8 cellular contexts compared by ENCODE assay signal in genomic region chr1:12407050-12407961, GRCh38.
A peak's percentile ranks its signal among the peaks of the same experiment; 100 is the strongest.
DNase-seq lines count a peak whose midpoint lies in the region; ATAC-seq, FAIRE-seq and TF ChIP-seq lines count a peak whose summit lies in the region.

No MANE protein-coding gene starts in this region.

- H3K27me3 Mint-ChIP-seq in activated CD4-positive, alpha-beta memory T cell treated with anti-CD3 and anti-CD28 coated beads for 36 hours = no peaks in the 10 kb centered on the region
- H3K27me3 Mint-ChIP-seq in activated CD4-positive, alpha-beta memory T cell treated with anti-CD3 and anti-CD28 coated beads, Interleukin-2, amount 10 ng/mL, durations not matched to agents 7 days and 5 days = no peaks in the 10 kb centered on the region
- no peaks in the 10 kb centered on the region for H3K27me3 Mint-ChIP-seq in activated T-helper 17 cell treated with anti-CD3 and anti-CD28 coated beads, Interleukin-2, amount 50 U/mL, for 72 hours

- WGBS in heart right ventricle, 2 donors = 50 to 53% methylated on average over 8 of the region's 8 CpGs
- 54 to 57% (median 56%) methylated on average over 8 of the region's 8 CpGs for WGBS in small intestine, 3 donors

- no peak overlapping the region for H3K4me3 ChIP-seq in heart right ventricle
- H3K4me3 ChIP-seq in small intestine (ENCODE audit: low read depth in 1 of 2, low read length in 2 of 2) = no peak overlapping the region

- FAIRE-seq in small intestine (lab: Jason Lieb, UNC) = no peak

- POLR2A ChIA-PET in activated CD4-positive, alpha-beta memory T cell treated with anti-CD3 and anti-CD28 coated beads for 36 hours (lab: Charles Lee) = interaction anchor here (0.7 to 0.8 kb wide), 2 partner anchors 26 to 210 kb away, joined by 3 read pairs; partner anchors contain the start of gene DHRS3
- POLR2A ChIA-PET in activated CD4-positive, alpha-beta memory T cell treated with anti-CD3 and anti-CD28 coated beads, Interleukin-2, amount 10 ng/mL, durations not matched to agents 7 days and 5 days (lab: Charles Lee) = interaction anchor here (0.8 to 1.3 kb wide), 5 partner anchors 27 to 212 kb away, joined by 3 to 8 read pairs (median 4); no protein-coding TSS in a partner anchor

- peaks cover 20% of the 10 kb centered on the region for H3K4me1 Mint-ChIP-seq in activated CD4-positive, alpha-beta memory T cell treated with anti-CD3 and anti-CD28 coated beads for 36 hours (ENCODE audit: low read depth)
- H3K4me1 Mint-ChIP-seq in activated CD4-positive, alpha-beta memory T cell treated with anti-CD3 and anti-CD28 coated beads, Interleukin-2, amount 10 ng/mL, durations not matched to agents 7 days and 5 days = peaks cover 10% of the 10 kb centered on the region
- peaks cover 7% of the 10 kb centered on the region for H3K4me1 Mint-ChIP-seq in activated T-helper 17 cell treated with anti-CD3 and anti-CD28 coated beads, Interleukin-2, amount 50 U/mL, for 72 hours

- CTCF ChIA-PET in activated CD4-positive, alpha-beta memory T cell treated with anti-CD3 and anti-CD28 coated beads for 36 hours (lab: Charles Lee) = interaction anchor here (0.6 to 2.5 kb wide), 15 partner anchors 9 to 252 kb away, joined by 3 to 16 read pairs (median 4); partner anchors contain the start of gene DHRS3
- CTCF ChIA-PET in activated CD4-positive, alpha-beta memory T cell treated with anti-CD3 and anti-CD28 coated beads, Interleukin-2, amount 10 ng/mL, durations not matched to agents 7 days and 5 days (lab: Charles Lee) = interaction anchor here (1.3 to 1.9 kb wide), 2 partner anchors 40 to 212 kb away, joined by 3 to 12 read pairs; no protein-coding TSS in a partner anchor

- peak in 8 of 9 donors; percentile 5 to 69 (median 57) for TF ChIP-seq CTCF in heart right ventricle (IDR thresholded peaks at IDR 0.05)

- intact Hi-C loops in activated CD4-positive, alpha-beta memory T cell treated with anti-CD3 and anti-CD28 coated beads for 36 hours (cut with micrococcal nuclease) = loop anchor here (1.0 to 2.0 kb wide), 2 partner anchors 21 to 213 kb away; no protein-coding TSS in a partner anchor
- intact Hi-C loops in heart right ventricle (cut with DNase I) = loop anchor here (1.0 to 10.0 kb wide), 6 partner anchors 55 to 217 kb away; partner anchors contain the start of gene DHRS3 (in 4 of the 10)

- H3K27me3 ChIP-seq in heart right ventricle (no peaks in the 10 kb centered on the region), small intestine (ENCODE audit: control insufficient read depth in 2 of 2, insufficient read depth in 2 of 2, low read length in 2 of 2) (no peaks in the 10 kb centered on the region)

- H3K36me3 Mint-ChIP-seq in activated CD4-positive, alpha-beta memory T cell treated with anti-CD3 and anti-CD28 coated beads for 36 hours = peaks cover 51% of the 10 kb centered on the region
- H3K36me3 Mint-ChIP-seq in activated CD4-positive, alpha-beta memory T cell treated with anti-CD3 and anti-CD28 coated beads, Interleukin-2, amount 10 ng/mL, durations not matched to agents 7 days and 5 days (ENCODE audit: low read depth) = peaks cover 63% of the 10 kb centered on the region
- peaks cover 73% of the 10 kb centered on the region for H3K36me3 Mint-ChIP-seq in activated T-helper 17 cell treated with anti-CD3 and anti-CD28 coated beads, Interleukin-2, amount 50 U/mL, for 72 hours (ENCODE audit: low read depth)

- H3K4me1 ChIP-seq in heart right ventricle (peaks cover 16 to 54% (median 43%) of the 10 kb centered on the region in 9 donors), small intestine (ENCODE audit: control insufficient read depth in 2 of 2, insufficient read depth in 1 of 2, low read depth in 1 of 2, low read length in 1 of 2) (peaks cover 6 to 11% of the 10 kb centered on the region in 2 donors)

- peak; percentile 93 for ATAC-seq in activated T-helper 17 cell treated with anti-CD3 and anti-CD28 coated beads, Interleukin-2, amount 50 U/mL, for 72 hours (replicated peaks)
- ATAC-seq in heart right ventricle (peak; percentile 44 to 82 (median 76)), GM21576 (IDR thresholded peaks at IDR 0.05; ENCODE audit: unreplicated experiment) (no peak)

- no peak overlapping the region for H3K27ac Mint-ChIP-seq in activated CD4-positive, alpha-beta memory T cell treated with anti-CD3 and anti-CD28 coated beads for 36 hours
- H3K27ac Mint-ChIP-seq in activated CD4-positive, alpha-beta memory T cell treated with anti-CD3 and anti-CD28 coated beads, Interleukin-2, amount 10 ng/mL, durations not matched to agents 7 days and 5 days = no peak overlapping the region
- no peak overlapping the region for H3K27ac Mint-ChIP-seq in activated T-helper 17 cell treated with anti-CD3 and anti-CD28 coated beads, Interleukin-2, amount 50 U/mL, for 72 hours

- peaks cover 0 to 67% (median 19%) of the 10 kb centered on the region in 9 donors for H3K36me3 ChIP-seq in heart right ventricle
- peaks cover 2 to 16% of the 10 kb centered on the region in 2 donors for H3K36me3 ChIP-seq in small intestine (ENCODE audit: control insufficient read depth in 2 of 2, insufficient read depth in 2 of 2, low read length in 2 of 2)

- H3K9me3 Mint-ChIP-seq in activated CD4-positive, alpha-beta memory T cell treated with anti-CD3 and anti-CD28 coated beads for 36 hours = peaks cover 9% of the 10 kb centered on the region
- peaks cover 9% of the 10 kb centered on the region for H3K9me3 Mint-ChIP-seq in activated CD4-positive, alpha-beta memory T cell treated with anti-CD3 and anti-CD28 coated beads, Interleukin-2, amount 10 ng/mL, durations not matched to agents 7 days and 5 days
- no peaks in the 10 kb centered on the region for H3K9me3 Mint-ChIP-seq in activated T-helper 17 cell treated with anti-CD3 and anti-CD28 coated beads, Interleukin-2, amount 50 U/mL, for 72 hours

- H3K27ac ChIP-seq in heart right ventricle = peak overlapping the region in 9 of 10 donors; percentile 7 to 78 (median 67)
- H3K27ac ChIP-seq in small intestine (ENCODE audit: low read depth in 1 of 2, low read length in 1 of 2) = no peak overlapping the region

- DNase-seq in activated CD4-positive, alpha-beta memory T cell treated with anti-CD3 and anti-CD28 coated beads for 36 hours = peak; percentile 21
- DNase-seq in activated CD4-positive, alpha-beta memory T cell treated with anti-CD3 and anti-CD28 coated beads, Interleukin-2, amount 10 ng/mL, durations not matched to agents 7 days and 5 days = no peak
- peak in 1 of 2 donors; percentile 25 for DNase-seq in heart right ventricle
- DNase-seq in small intestine = peak; percentile 49
- no peak for DNase-seq in NCI-H2029 (lab: John Stamatoyannopoulos, UW)
- no peak for DNase-seq in SHP77 (lab: John Stamatoyannopoulos, UW)

- H3K9me3 ChIP-seq in heart right ventricle (peaks cover 0 to 8% (median 0%) of the 10 kb centered on the region in 11 donors), small intestine (ENCODE audit: control insufficient read depth, low read depth) (no peaks in the 10 kb centered on the region)

- H3K4me3 Mint-ChIP-seq in activated CD4-positive, alpha-beta memory T cell treated with anti-CD3 and anti-CD28 coated beads for 36 hours = no peak overlapping the region
- no peak overlapping the region for H3K4me3 Mint-ChIP-seq in activated CD4-positive, alpha-beta memory T cell treated with anti-CD3 and anti-CD28 coated beads, Interleukin-2, amount 10 ng/mL, durations not matched to agents 7 days and 5 days
- H3K4me3 Mint-ChIP-seq in activated T-helper 17 cell treated with anti-CD3 and anti-CD28 coated beads, Interleukin-2, amount 50 U/mL, for 72 hours = no peak overlapping the region

Comparison
In these comparisons a context has a peak if more than half of its experiments do, and no peak if none do; other contexts are left out.
1. DNase-seq: peak in activated CD4-positive, alpha-beta memory T cell treated with anti-CD3 and anti-CD28 coated beads for 36 hours (single experiment) and small intestine (single experiment); none in activated CD4-positive, alpha-beta memory T cell treated with anti-CD3 and anti-CD28 coated beads, Interleukin-2, amount 10 ng/mL, durations not matched to agents 7 days and 5 days (single experiment), NCI-H2029 (single experiment) and SHP77 (0 of 2).
2. H3K27ac ChIP-seq: peak in heart right ventricle (9 of 10); none in small intestine (0 of 2).